In the genomic region with DNA sequence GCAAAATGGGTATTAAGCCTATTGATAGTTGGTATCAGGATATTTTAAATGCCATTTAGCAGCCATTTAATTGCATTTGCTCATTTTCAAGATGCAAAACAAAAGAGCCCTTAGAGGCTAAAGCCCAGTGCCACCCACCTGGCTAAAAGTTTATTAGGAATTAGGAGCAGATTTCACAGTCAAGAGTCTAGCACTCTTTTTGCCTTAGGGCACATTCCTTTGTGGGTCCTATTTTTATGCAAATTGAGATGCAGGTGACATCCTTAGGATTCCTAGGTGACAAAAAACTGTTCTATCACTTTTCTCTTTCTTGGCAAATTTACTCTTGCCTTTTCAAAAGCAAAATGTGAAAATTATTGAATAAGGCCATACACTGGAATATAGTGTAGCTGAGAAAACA, we compare ENCODE assay signal across 20 cellular contexts. TPM values are rescaled to one million over a fixed set of nuclear protein-coding genes. Genes with fewer than 3 reads are reported as not detected.
DNase-seq lines count a peak whose midpoint lies in the region; ATAC-seq, FAIRE-seq and TF ChIP-seq lines count a peak whose summit lies in the region.
"Had no signal": no experiment of that assay in that cellular context is flagged by ENCODE, and none has a peak within 500 bp of the region (broad histone marks: within the 10 kb centered on the region; RNA-seq: fewer than 3 reads in every experiment).

No MANE protein-coding gene starts in this region.

- H2AK5ac ChIP-seq in H9 (ENCODE audit: insufficient read length, low read length), result no peak overlapping the region

- no peaks in the 10 kb centered on the region for H3K23me2 ChIP-seq in H9 (ENCODE audit: insufficient read length, low read depth, low read length, poor library complexity, severe bottlenecking)

- H2AFZ ChIP-seq in H9 (ENCODE audit: low read length), result no peak overlapping the region

- H3K4me1 ChIP-seq in H9 (ENCODE audit: insufficient read depth, low read length) (no peaks in the 10 kb centered on the region; the same call in 1 of the 2 replicates), iPS-15b (ENCODE audit: control insufficient read depth, insufficient read depth, low read length) (peaks cover 14% of the 10 kb centered on the region), mononuclear cell (ENCODE audit: insufficient read depth, low read length) (no peaks in the 10 kb centered on the region)
- H3K4me1 ChIP-seq: HAP-1 had no signal

- H3K27ac Mint-ChIP-seq in H9, result no peak overlapping the region; a peak in 1 of 7 replicates
- no peak overlapping the region for H3K27ac Mint-ChIP-seq in WTC11
- H3K27ac Mint-ChIP-seq: CD4-positive, alpha-beta memory T cell; HFFc6 had no signal

- H3K9ac ChIP-seq in H9 (ENCODE audit: extremely low read depth, insufficient read length, low read length), result no peak overlapping the region
- peak overlapping the region; percentile 8 for H3K9ac ChIP-seq in iPS-15b (ENCODE audit: low read depth, low read length)

- H2BK120ac ChIP-seq in H9 (ENCODE audit: low read depth, low read length, poor library complexity, severe bottlenecking), result no peak overlapping the region

- H3K27ac ChIP-seq in H9 (ENCODE audit: insufficient read length, low read depth, low read length), result no peak overlapping the region

- H3K27me3 ChIP-seq in H9 (ENCODE audit: insufficient read depth, low read length), result no peaks in the 10 kb centered on the region
- no peaks in the 10 kb centered on the region for H3K27me3 ChIP-seq in iPS-15b (ENCODE audit: control insufficient read depth, insufficient read depth, low read length)
- no peaks in the 10 kb centered on the region for H3K27me3 ChIP-seq in mononuclear cell (ENCODE audit: insufficient read depth, low read length)

- H3K79me1 ChIP-seq in H9 (ENCODE audit: insufficient read depth, low read depth, low read length, poor library complexity, severe bottlenecking), result no peaks in the 10 kb centered on the region

- H3K18ac ChIP-seq in H9 (ENCODE audit: insufficient read length, low read depth, low read length), result no peak overlapping the region

- no peak overlapping the region for H4K8ac ChIP-seq in H9 (replicated peaks; ENCODE audit: insufficient read length, low read depth, low read length)

- no peaks in the 10 kb centered on the region for H3K79me2 ChIP-seq in H9 (ENCODE audit: insufficient read depth, low read length)

- no peaks in the 10 kb centered on the region for H4K20me1 ChIP-seq in H9 (ENCODE audit: control insufficient read depth, insufficient read depth, insufficient read length)

- no peak overlapping the region for H3K14ac ChIP-seq in H9 (ENCODE audit: insufficient read depth, low read length)

- H3K56ac ChIP-seq in H9 (ENCODE audit: insufficient read length, low read depth, low read length), result no peak overlapping the region

- H3K4ac ChIP-seq in H9 (ENCODE audit: low read depth, low read length), result no peak overlapping the region

- no peak overlapping the region for H3K4me3 ChIP-seq in iPS-15b (ENCODE audit: low read depth, low read length)
- peak overlapping the region; percentile 3 for H3K4me3 ChIP-seq in mononuclear cell (ENCODE audit: low read length)
- H3K4me3 ChIP-seq: HAP-1 had no signal

- DNase-seq in H9 (peak; percentile 25), WTC11 (ENCODE audit: low spot score) (no peak), RCC 7860 (ENCODE audit: low spot score) (no peak), NCI-H446 treated with DMSO at 0.1 percent for 48 hours (lab: John Stamatoyannopoulos, UW) (no peak)
- no peak for DNase-seq in activated CD4-positive, alpha-beta T cell treated with anti-CD3 and anti-CD28 coated beads for 1 hour
- DNase-seq in stimulated activated CD4-positive, alpha-beta T cell treated with anti-CD3 and anti-CD28 coated beads, Interleukin-2, amount 100 ng/mL, for 48 hours, result no peak
- DNase-seq: C1 segment of cervical spinal cord; Calu3; CD4-positive, alpha-beta memory T cell; COR-L47; DMS53; DMS79 treated with DMSO at 0.1 percent for 48 hours; HFFc6 had no signal

- H3K27me3 Mint-ChIP-seq in H9 (ENCODE audit: low read depth), result no peaks in the 10 kb centered on the region
- peaks cover 9% of the 10 kb centered on the region; the same call in 1 of the 2 replicates for H3K27me3 Mint-ChIP-seq in WTC11 (ENCODE audit: low read depth)
- H3K27me3 Mint-ChIP-seq: CD4-positive, alpha-beta memory T cell had no signal

- H3K9me3 ChIP-seq in H9 (ENCODE audit: control insufficient read depth, low read depth, low read length), result peaks cover 34% of the 10 kb centered on the region
- H3K9me3 ChIP-seq in iPS-15b (ENCODE audit: control insufficient read depth, insufficient read depth, low read length), result peaks cover 34% of the 10 kb centered on the region
- peaks cover 19% of the 10 kb centered on the region for H3K9me3 ChIP-seq in mononuclear cell (ENCODE audit: low read depth, low read length)
- H3K9me3 ChIP-seq: HAP-1 had no signal

- no peak overlapping the region for H3K23ac ChIP-seq in H9 (ENCODE audit: insufficient read length, low read depth, low read length)

- H2BK5ac ChIP-seq in H9 (ENCODE audit: insufficient read length, low read length), result no peak overlapping the region

- POLR2A ChIA-PET in WTC11 (lab: Charles Lee), result no interaction called here

- no peak overlapping the region for H2BK15ac ChIP-seq in H9 (ENCODE audit: low read depth, low read length)

- peaks cover 31 to 44% (median 40%) of the 10 kb centered on the region in 3 experiments for H3K36me3 Mint-ChIP-seq in H9 (ENCODE audit: insufficient read depth in 1 of 3, low read depth in 3 of 3)
- peaks cover 44% of the 10 kb centered on the region for H3K36me3 Mint-ChIP-seq in WTC11

- H4K91ac ChIP-seq in H9 (ENCODE audit: insufficient read length, low read depth, low read length), result no peak overlapping the region

- no peak overlapping the region for H4K5ac ChIP-seq in H9 (ENCODE audit: insufficient read length, low read depth, low read length)

- no peak for FAIRE-seq in RCC 7860 (lab: Jason Lieb, UNC)
- FAIRE-seq: G401.6, GM12892 had no signal

- no peak overlapping the region for H2BK20ac ChIP-seq in H9 (ENCODE audit: low read depth, low read length, poor library complexity, severe bottlenecking)

- H3K4me2 ChIP-seq in H9 (ENCODE audit: insufficient read depth, insufficient read length, low read length), result no peak overlapping the region

- TF ChIP-seq CTCF in H9 (conservative IDR thresholded peaks at IDR 0.05) (no peak), WTC11 (IDR thresholded peaks at IDR 0.05) (no peak)

- CTCF ChIA-PET in WTC11 (lab: Charles Lee), result no interaction called here

- no peak overlapping the region for H3K4me3 Mint-ChIP-seq in H9
- H3K4me3 Mint-ChIP-seq in WTC11, result no peak overlapping the region
- H3K4me3 Mint-ChIP-seq: CD4-positive, alpha-beta memory T cell; HFFc6 had no signal

- peaks cover 2% of the 10 kb centered on the region for H3K36me3 ChIP-seq in iPS-15b (ENCODE audit: control insufficient read depth, insufficient read depth, low read length)
- H3K36me3 ChIP-seq: HAP-1 had no signal

- ATAC-seq in WTC11, result peak; percentile 71

- H3K4me1 Mint-ChIP-seq in H9, result peaks cover 5 to 7% of the 10 kb centered on the region in 2 experiments; a peak in 3 of 4 replicates
- H3K4me1 Mint-ChIP-seq in WTC11, result peaks cover 38% of the 10 kb centered on the region
- H3K4me1 Mint-ChIP-seq: CD4-positive, alpha-beta memory T cell had no signal

- H2BK12ac ChIP-seq in H9 (ENCODE audit: insufficient read length, low read depth, low read length), result no peak overlapping the region

- no peak overlapping the region for H3T11ph ChIP-seq in H9 (ENCODE audit: low read length)

- H3K9me3 Mint-ChIP-seq in H9, result peaks cover 41% of the 10 kb centered on the region in 2 experiments
- peaks cover 45% of the 10 kb centered on the region for H3K9me3 Mint-ChIP-seq in WTC11

TF ChIP-seq in WTC11, 78 proteins besides CTCF, POLR2A, EP300 and RAD21 (continues in another document):
- TF ChIP-seq, protein P1, sequence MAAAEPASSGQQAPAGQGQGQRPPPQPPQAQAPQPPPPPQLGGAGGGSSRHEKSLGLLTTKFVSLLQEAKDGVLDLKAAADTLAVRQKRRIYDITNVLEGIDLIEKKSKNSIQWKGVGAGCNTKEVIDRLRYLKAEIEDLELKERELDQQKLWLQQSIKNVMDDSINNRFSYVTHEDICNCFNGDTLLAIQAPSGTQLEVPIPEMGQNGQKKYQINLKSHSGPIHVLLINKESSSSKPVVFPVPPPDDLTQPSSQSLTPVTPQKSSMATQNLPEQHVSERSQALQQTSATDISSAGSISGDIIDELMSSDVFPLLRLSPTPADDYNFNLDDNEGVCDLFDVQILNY (CRISPR knock-in tag; IDR thresholded peaks at IDR 0.05), result no peak
- TF ChIP-seq TEAD1 (CRISPR knock-in tag; IDR thresholded peaks at IDR 0.05), result no peak
- TF ChIP-seq ZNF281 (CRISPR knock-in tag; IDR thresholded peaks at IDR 0.05), result no peak
- no peak for TF ChIP-seq OVOL2 (CRISPR knock-in tag; IDR thresholded peaks at IDR 0.05; ENCODE audit: borderline replicate concordance)
- TF ChIP-seq TCF7 (CRISPR knock-in tag; IDR thresholded peaks at IDR 0.05; ENCODE audit: low read depth), result no peak
- no peak for TF ChIP-seq GTF2I (CRISPR knock-in tag; conservative IDR thresholded peaks at IDR 0.05)
- no peak for TF ChIP-seq RELA (CRISPR knock-in tag; IDR thresholded peaks at IDR 0.05; ENCODE audit: borderline replicate concordance)
- no peak for TF ChIP-seq MXD4 (CRISPR knock-in tag; IDR thresholded peaks at IDR 0.05; ENCODE audit: borderline replicate concordance)

RNA-seq across cellular contexts. Expression of gene CTNNA2, which starts 42.0 kb away (rescaled TPM):
- total RNA-seq in H9 (2021) (4.5 and 5.5 TPM in 2 replicates), WTC11 (2021) (3.8 to 6.7 TPM (median 5.7 TPM) in 3 replicates), mononuclear cell (not detected)
- total RNA-seq: A673; Calu3; CD4-positive, alpha-beta memory T cell; Daoy; HFFc6 had no signal
